In the genomic region with DNA sequence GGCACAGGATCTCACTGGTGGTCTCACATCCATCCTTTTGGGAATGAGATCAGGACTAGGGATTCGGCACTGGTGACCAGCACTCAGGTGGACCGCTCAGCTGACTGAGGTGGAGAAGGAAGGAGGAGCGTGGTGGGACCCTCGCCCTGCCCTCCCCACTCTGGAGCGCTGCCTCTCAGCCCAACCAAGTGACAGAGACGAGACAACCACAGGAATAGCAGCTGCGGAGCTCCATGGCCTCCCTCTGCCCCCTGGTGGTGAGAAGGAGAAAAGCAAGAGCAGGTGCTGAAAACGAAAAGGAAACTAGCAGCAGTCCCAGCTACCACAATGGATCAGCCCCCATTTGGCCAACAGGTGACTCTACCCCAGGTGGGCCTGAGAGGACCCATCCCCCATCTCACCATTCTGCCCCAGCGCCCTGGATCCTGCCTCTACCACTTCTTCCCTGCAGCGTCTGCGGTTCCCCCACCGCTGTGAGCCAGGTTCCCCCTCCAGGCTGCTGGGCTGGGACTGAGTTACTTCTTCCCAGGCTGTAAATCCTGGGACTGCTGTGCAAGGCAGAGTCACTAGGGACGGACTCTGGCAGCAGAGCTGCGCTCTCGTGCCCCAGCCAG, we compare ENCODE assay signal across 8 cellular contexts. TPM values are rescaled to one million over a fixed set of nuclear protein-coding genes. Genes with fewer than 3 reads are reported as not detected.
DNase-seq lines count a peak whose midpoint lies in the region; ATAC-seq, FAIRE-seq and TF ChIP-seq lines count a peak whose summit lies in the region.
"Not testable (repeated sequence)": the region's sequence is repeated elsewhere in the genome, so short reads cannot be mapped to it uniquely, and the experiment has no call there.

A gene with protein sequence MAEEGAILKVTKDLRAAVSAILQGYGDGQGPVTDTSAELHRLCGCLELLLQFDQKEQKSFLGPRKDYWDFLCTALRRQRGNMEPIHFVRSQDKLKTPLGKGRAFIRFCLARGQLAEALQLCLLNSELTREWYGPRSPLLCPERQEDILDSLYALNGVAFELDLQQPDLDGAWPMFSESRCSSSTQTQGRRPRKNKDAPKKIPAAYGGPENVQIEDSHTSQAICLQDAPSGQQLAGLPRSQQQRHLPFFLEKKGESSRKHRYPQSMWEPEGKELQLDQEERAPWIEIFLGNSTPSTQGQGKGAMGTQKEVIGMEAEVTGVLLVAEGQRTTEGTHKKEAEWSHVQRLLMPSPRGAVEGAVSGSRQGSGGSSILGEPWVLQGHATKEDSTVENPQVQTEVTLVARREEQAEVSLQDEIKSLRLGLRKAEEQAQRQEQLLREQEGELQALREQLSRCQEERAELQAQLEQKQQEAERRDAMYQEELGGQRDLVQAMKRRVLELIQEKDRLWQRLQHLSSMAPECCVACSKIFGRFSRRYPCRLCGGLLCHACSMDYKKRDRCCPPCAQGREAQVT (plus strand): TSS at position 533 of the 614 bp plus-strand sequence. CDS start 1,353 bp downstream, outside the sequence.

- peak within 1 kb of the TSS; percentile 50 for H3K4me3 ChIP-seq in HUES48 (ENCODE audit: low read depth, low read length)

- DNase-seq in COR-L47 (lab: John Stamatoyannopoulos, UW) (peak; percentile 53), NOMO-1 (lab: John Stamatoyannopoulos, UW; ENCODE audit: unreplicated experiment in 2 of 2) (peak; percentile 61 to 78), mesothelial cell of epicardium (ENCODE audit: low spot score in 2 of 2, unreplicated experiment in 2 of 2) (peak in 1 of 2 experiments; percentile 66)
- DNase-seq in activated CD8-positive, alpha-beta memory T cell treated with anti-CD3 and anti-CD28 coated beads for 48 hours (ENCODE audit: low read depth in 2 of 3, low spot score in 2 of 3): peak in 2 of 3 experiments; percentile 17 to 42
- peak; percentile 26 for DNase-seq in stimulated activated CD8-positive, alpha-beta memory T cell treated with anti-CD3 and anti-CD28 coated beads, Interleukin-15, amount 100 ng/mL, for 1 hour (ENCODE audit: low read depth)

- not testable (repeated sequence) for H3K4me1 ChIP-seq in HUES48 (ENCODE audit: control insufficient read depth, insufficient read depth, low read length)

- not testable (repeated sequence) for H3K9ac ChIP-seq in HUES48 (ENCODE audit: low read depth, low read length)

- peaks cover 57% of the 10 kb centered on the region for H3K27me3 Mint-ChIP-seq in mesothelial cell of epicardium (ENCODE audit: low read depth)

- peak; percentile 92 for ATAC-seq in GM21447 (IDR thresholded peaks at IDR 0.05; ENCODE audit: unreplicated experiment)

- H3K27ac Mint-ChIP-seq in mesothelial cell of epicardium: not testable (repeated sequence)

- H3K27me3 ChIP-seq in HUES48 (ENCODE audit: control insufficient read depth, insufficient read depth, low read length): not testable (repeated sequence)

- H3K4me3 Mint-ChIP-seq in mesothelial cell of epicardium: peak within 1 kb of the TSS; percentile 47

- TF ChIP-seq CTCF in mesothelial cell of epicardium (IDR thresholded peaks at IDR 0.05; ENCODE audit: unreplicated experiment): peak; percentile 90

- H3K36me3 Mint-ChIP-seq in mesothelial cell of epicardium: not testable (repeated sequence)

- not testable (repeated sequence) for H3K9me3 ChIP-seq in HUES48 (ENCODE audit: control insufficient read depth, insufficient read depth, low read length)

- not testable (repeated sequence) for H3K9me3 Mint-ChIP-seq in mesothelial cell of epicardium

- peak; percentile 91 for FAIRE-seq in endometrium (lab: Jason Lieb, UNC)

- H3K27ac ChIP-seq in HUES48 (ENCODE audit: low read depth, low read length): not testable (repeated sequence)

- H3K36me3 ChIP-seq in HUES48 (ENCODE audit: control insufficient read depth, insufficient read depth, low read length): not testable (repeated sequence)

- H3K4me1 Mint-ChIP-seq in mesothelial cell of epicardium: not testable (repeated sequence)

RNA-seq across cellular contexts. Expression of the gene that starts here (rescaled TPM):
- not detected in 3 replicates for total RNA-seq in mesothelial cell of epicardium
